9 cellular contexts compared by ENCODE assay signal in the genomic region with DNA sequence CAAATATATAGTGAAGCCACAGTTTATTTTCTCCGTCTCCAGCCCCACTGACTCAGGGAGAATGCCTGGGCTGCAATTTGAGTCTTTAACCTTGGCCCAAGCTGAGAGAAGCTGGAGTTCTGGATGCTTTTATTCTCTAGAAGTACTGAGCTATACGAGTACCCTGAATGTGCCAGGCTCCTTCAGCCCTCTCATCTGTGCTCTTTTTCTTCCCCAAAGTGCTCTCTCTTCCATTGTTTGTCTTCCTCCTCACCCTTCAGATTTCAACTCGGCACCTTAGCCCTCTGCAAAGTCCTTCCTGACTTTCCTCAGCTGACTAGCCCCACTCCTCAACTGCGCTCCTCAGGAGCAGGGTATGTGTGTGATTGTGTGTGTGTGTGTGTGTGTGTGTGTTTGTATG.
"Had no signal": no experiment of that assay in that cellular context is flagged by ENCODE, and none has a peak within 500 bp of the region (broad histone marks: within the 10 kb centered on the region; RNA-seq: fewer than 3 reads in every experiment).

No MANE protein-coding gene starts in this region.

- H3K9ac ChIP-seq: GM23248, KMS-11 had no signal

- ATAC-seq: HepG2 had no signal

- DNase-seq: GM23248, GOT3, H9, HCEC 1CT, HFFc6, KBM-7 had no signal

- H3K4me2 ChIP-seq: KMS-11 had no signal

- H3K4me3 ChIP-seq: GM23248 had no signal

- H3K27ac ChIP-seq: GM23248, HL-60, KMS-11 had no signal

- H2AFZ ChIP-seq: GM23248 had no signal
